ENCODE assay signal across 23 cellular contexts in genomic region chr2:42336361-42336965, GRCh38.
"Had no signal": no experiment of that assay in that cellular context is flagged by ENCODE, and none has a peak within 500 bp of the region (broad histone marks: within the 10 kb centered on the region; RNA-seq: fewer than 3 reads in every experiment).

No MANE protein-coding gene starts in this region.

- H3K27me3 ChIP-seq: breast epithelium, heart left ventricle, stomach, testis, upper lobe of left lung had no signal

- H3K4me3 ChIP-seq: breast epithelium, heart left ventricle, left ventricle myocardium inferior, prostate gland, SK-N-MC, stomach, testis, upper lobe of left lung had no signal

- H3K9me3 ChIP-seq: breast epithelium, heart left ventricle, left ventricle myocardium inferior, prostate gland, stomach, testis, upper lobe of left lung had no signal

- FAIRE-seq: frontal cortex, islet of Langerhans had no signal

- H3K27me3 Mint-ChIP-seq: activated CD4-positive, alpha-beta memory T cell treated with anti-CD3 and anti-CD28 coated beads for 36 hours; activated CD8-positive, alpha-beta memory T cell treated with anti-CD3 and anti-CD28 coated beads, Interleukin-2, amount 10 ng/mL, durations not matched to agents 7 days and 5 days; dendritic cell treated with granulocyte-macrophage colony-stimulating factor and Interleukin-4, amounts not matched to agents 40 ng/mL and 50 ng/mL, for 4 days; natural killer cell treated with Interleukin-12 subunit alpha and Interleukin-12 subunit beta and Interleukin-15 and Interleukin-18, amount 100 ng/mL, for 72 hours had no signal

- H3K27ac Mint-ChIP-seq: activated T-cell treated with anti-CD3 and anti-CD28 coated beads, Interleukin-2, amount 50 U/mL, for 72 hours; dendritic cell treated with granulocyte-macrophage colony-stimulating factor and Interleukin-4, amounts not matched to agents 40 ng/mL and 50 ng/mL, for 4 days; natural killer cell treated with Interleukin-12 subunit alpha and Interleukin-12 subunit beta and Interleukin-15 and Interleukin-18, amount 100 ng/mL, for 72 hours had no signal

- ATAC-seq: activated CD8-positive, alpha-beta memory T cell treated with anti-CD3 and anti-CD28 coated beads, Interleukin-2, amount 10 ng/mL, durations not matched to agents 7 days and 5 days; activated T-cell treated with anti-CD3 and anti-CD28 coated beads, Interleukin-2, amount 50 U/mL, for 72 hours; heart left ventricle; natural killer cell treated with Interleukin-12 subunit alpha and Interleukin-12 subunit beta and Interleukin-15 and Interleukin-18, amount 100 ng/mL, for 72 hours; sciatic nerve had no signal

- DNase-seq: activated CD4-positive, alpha-beta memory T cell treated with anti-CD3 and anti-CD28 coated beads for 36 hours; activated CD4-positive, alpha-beta T cell treated with anti-CD3 and anti-CD28 coated beads for 1 hour; activated CD8-positive, alpha-beta memory T cell treated with anti-CD3 and anti-CD28 coated beads, Interleukin-2, amount 10 ng/mL, durations not matched to agents 7 days and 5 days; activated gamma-delta T cell treated with Interleukin-2 at 50 U/mL for 16 hours; activated T-cell treated with anti-CD3 and anti-CD28 coated beads, Interleukin-2, amount 50 U/mL, for 72 hours; aorta; cerebellar nuclear complex; heart left ventricle; left ventricle myocardium inferior; mesenchymal stem cell; stomach; T1000; testis; upper lobe of left lung had no signal

- H3K9me3 Mint-ChIP-seq: dendritic cell treated with granulocyte-macrophage colony-stimulating factor and Interleukin-4, amounts not matched to agents 40 ng/mL and 50 ng/mL, for 4 days; natural killer cell treated with Interleukin-12 subunit alpha and Interleukin-12 subunit beta and Interleukin-15 and Interleukin-18, amount 100 ng/mL, for 72 hours had no signal

- H3K27ac ChIP-seq: breast epithelium, epithelial cell of prostate, heart left ventricle, left ventricle myocardium inferior, prostate gland, SK-N-MC, stomach, testis, upper lobe of left lung had no signal

- H3K4me3 Mint-ChIP-seq: activated CD4-positive, alpha-beta memory T cell treated with anti-CD3 and anti-CD28 coated beads for 36 hours; activated CD8-positive, alpha-beta memory T cell treated with anti-CD3 and anti-CD28 coated beads, Interleukin-2, amount 10 ng/mL, durations not matched to agents 7 days and 5 days; activated T-cell treated with anti-CD3 and anti-CD28 coated beads, Interleukin-2, amount 50 U/mL, for 72 hours; dendritic cell treated with granulocyte-macrophage colony-stimulating factor and Interleukin-4, amounts not matched to agents 40 ng/mL and 50 ng/mL, for 4 days; natural killer cell treated with Interleukin-12 subunit alpha and Interleukin-12 subunit beta and Interleukin-15 and Interleukin-18, amount 100 ng/mL, for 72 hours had no signal

- H3K4me1 ChIP-seq: breast epithelium, left ventricle myocardium inferior, prostate gland, upper lobe of left lung had no signal
